Comparison of ENCODE assay signal across 11 cellular contexts in genomic region chr15:90596943-90597342, GRCh38.
DNase-seq lines count a peak whose midpoint lies in the region; ATAC-seq and TF ChIP-seq lines count a peak whose summit lies in the region.
"Had no signal": no experiment of that assay in that cellular context is flagged by ENCODE, and none has a peak within 500 bp of the region (broad histone marks: within the 10 kb centered on the region; RNA-seq: fewer than 3 reads in every experiment).

No MANE protein-coding gene starts in this region.

- peaks cover 17% of the 10 kb centered on the region for H3K36me3 ChIP-seq in DND-41 (ENCODE audit: insufficient read depth, low read length)

- H3K27me3 ChIP-seq in DND-41 (ENCODE audit: insufficient read depth, low read length, poor library complexity) = no peaks in the 10 kb centered on the region

- no peaks in the 10 kb centered on the region for H3K79me2 ChIP-seq in DND-41 (ENCODE audit: insufficient read depth, low read length)

- H3K27me3 Mint-ChIP-seq in activated CD8-positive, alpha-beta T cell treated with anti-CD3 and anti-CD28 coated beads, Interleukin-2, amount 10 ng/mL, durations not matched to agents 7 days and 5 days (ENCODE audit: low read depth) = no peaks in the 10 kb centered on the region
- H3K27me3 Mint-ChIP-seq in stimulated activated memory B cell treated with anti-CD40 and anti-IgM and Interleukin-4, amounts not matched to agents 10 μg/mL and 1 μg/mL and 100 μg/mL, for 72 hours = no peaks in the 10 kb centered on the region

- POLR2A ChIA-PET in activated CD8-positive, alpha-beta T cell treated with anti-CD3 and anti-CD28 coated beads, Interleukin-2, amount 10 ng/mL, durations not matched to agents 7 days and 5 days (lab: Charles Lee) = interaction anchor here (0.9 to 4.1 kb wide), 3 partner anchors 24 to 67 kb away, joined by 3 to 28 read pairs (median 15); partner anchors contain the start of gene CRTC3

- H3K4me1 Mint-ChIP-seq in activated CD8-positive, alpha-beta T cell treated with anti-CD3 and anti-CD28 coated beads, Interleukin-2, amount 10 ng/mL, durations not matched to agents 7 days and 5 days (ENCODE audit: low read depth) = peaks cover 85% of the 10 kb centered on the region
- H3K4me1 Mint-ChIP-seq in stimulated activated memory B cell treated with anti-CD40 and anti-IgM and Interleukin-4, amounts not matched to agents 10 μg/mL and 1 μg/mL and 100 μg/mL, for 72 hours = peaks cover 62% of the 10 kb centered on the region

- H2AFZ ChIP-seq in DND-41 (ENCODE audit: low read depth, low read length) = no peak overlapping the region

- no peaks in the 10 kb centered on the region for H4K20me1 ChIP-seq in DND-41 (ENCODE audit: insufficient read depth, low read length)

- H3K4me1 ChIP-seq in DND-41 (ENCODE audit: insufficient read depth, low read length) = peaks cover 36% of the 10 kb centered on the region

- ATAC-seq in DND-41 (ENCODE audit: insufficient read depth, low read depth) (no peak), left ventricle myocardium superior (peak; percentile 58), GM19351 (IDR thresholded peaks at IDR 0.05; ENCODE audit: unreplicated experiment) (no peak), GM18868 (IDR thresholded peaks at IDR 0.05; ENCODE audit: unreplicated experiment) (no peak)
- ATAC-seq in activated CD8-positive, alpha-beta T cell treated with anti-CD3 and anti-CD28 coated beads, Interleukin-2, amount 10 ng/mL, durations not matched to agents 7 days and 5 days = no peak
- ATAC-seq in stimulated activated memory B cell treated with anti-CD40 and anti-IgM and Interleukin-4, amounts not matched to agents 10 μg/mL and 1 μg/mL and 100 μg/mL, for 72 hours = no peak
- ATAC-seq: Panc1 had no signal

- peak overlapping the region; percentile 63 for H3K27ac ChIP-seq in DND-41 (ENCODE audit: low read length)

- TF ChIP-seq CTCF in DND-41 (IDR thresholded peaks at IDR 0.05; ENCODE audit: borderline replicate concordance, extremely low read depth, low read length, poor library complexity, severe bottlenecking) = no peak

- CTCF ChIA-PET in activated CD8-positive, alpha-beta T cell treated with anti-CD3 and anti-CD28 coated beads, Interleukin-2, amount 10 ng/mL, durations not matched to agents 7 days and 5 days (lab: Charles Lee) = interaction anchor here (1.4 to 1.8 kb wide), 2 partner anchors 12 to 30 kb away, joined by 5 read pairs; no protein-coding TSS in a partner anchor

- no peak overlapping the region for H3K4me2 ChIP-seq in DND-41 (ENCODE audit: insufficient read depth, low read length)

- H3K4me3 ChIP-seq in DND-41 (ENCODE audit: low read depth in 1 of 2, low read length in 2 of 2) = no peak overlapping the region

- H3K27ac Mint-ChIP-seq in activated CD8-positive, alpha-beta T cell treated with anti-CD3 and anti-CD28 coated beads, Interleukin-2, amount 10 ng/mL, durations not matched to agents 7 days and 5 days = peak overlapping the region; percentile 93
- H3K27ac Mint-ChIP-seq in stimulated activated memory B cell treated with anti-CD40 and anti-IgM and Interleukin-4, amounts not matched to agents 10 μg/mL and 1 μg/mL and 100 μg/mL, for 72 hours = peak overlapping the region; percentile 95

- H3K4me3 Mint-ChIP-seq in activated CD8-positive, alpha-beta T cell treated with anti-CD3 and anti-CD28 coated beads, Interleukin-2, amount 10 ng/mL, durations not matched to agents 7 days and 5 days = peak overlapping the region; percentile 26
- H3K4me3 Mint-ChIP-seq in stimulated activated memory B cell treated with anti-CD40 and anti-IgM and Interleukin-4, amounts not matched to agents 10 μg/mL and 1 μg/mL and 100 μg/mL, for 72 hours = no peak overlapping the region

- intact Hi-C loops in left ventricle myocardium superior (cut with micrococcal nuclease) = loop anchor here (10.0 kb wide), 1 partner anchor 62 kb away; no protein-coding TSS in a partner anchor

- DNase-seq in DND-41 (no peak), left ventricle myocardium superior (peak; percentile 46), NCI-H1092 treated with DMSO at 0.1 percent for 48 hours (lab: John Stamatoyannopoulos, UW) (no peak)
- no peak for DNase-seq in activated CD8-positive, alpha-beta T cell treated with anti-CD3 and anti-CD28 coated beads, Interleukin-2, amount 10 ng/mL, durations not matched to agents 7 days and 5 days
- no peak for DNase-seq in activated CD8-positive, alpha-beta memory T cell treated with anti-CD3 and anti-CD28 coated beads, Interleukin-2, amount 50 U/mL, for 4 hours
- DNase-seq: DMS 273 treated with DMSO at 0.1 percent for 48 hours, kidney had no signal

- H3K9ac ChIP-seq in DND-41 (ENCODE audit: low read depth, low read length) = no peak overlapping the region

- peaks cover 83% of the 10 kb centered on the region for H3K36me3 Mint-ChIP-seq in activated CD8-positive, alpha-beta T cell treated with anti-CD3 and anti-CD28 coated beads, Interleukin-2, amount 10 ng/mL, durations not matched to agents 7 days and 5 days (ENCODE audit: low read depth)
- H3K36me3 Mint-ChIP-seq in stimulated activated memory B cell treated with anti-CD40 and anti-IgM and Interleukin-4, amounts not matched to agents 10 μg/mL and 1 μg/mL and 100 μg/mL, for 72 hours = peaks cover 9% of the 10 kb centered on the region

- H3K9me3 ChIP-seq in DND-41 (ENCODE audit: insufficient read depth, low read length, severe bottlenecking) = no peaks in the 10 kb centered on the region

- peaks cover 7% of the 10 kb centered on the region for H3K9me3 Mint-ChIP-seq in activated CD8-positive, alpha-beta T cell treated with anti-CD3 and anti-CD28 coated beads, Interleukin-2, amount 10 ng/mL, durations not matched to agents 7 days and 5 days (ENCODE audit: insufficient read depth)
- H3K9me3 Mint-ChIP-seq in stimulated activated memory B cell treated with anti-CD40 and anti-IgM and Interleukin-4, amounts not matched to agents 10 μg/mL and 1 μg/mL and 100 μg/mL, for 72 hours = no peaks in the 10 kb centered on the region
